In the genomic region with DNA sequence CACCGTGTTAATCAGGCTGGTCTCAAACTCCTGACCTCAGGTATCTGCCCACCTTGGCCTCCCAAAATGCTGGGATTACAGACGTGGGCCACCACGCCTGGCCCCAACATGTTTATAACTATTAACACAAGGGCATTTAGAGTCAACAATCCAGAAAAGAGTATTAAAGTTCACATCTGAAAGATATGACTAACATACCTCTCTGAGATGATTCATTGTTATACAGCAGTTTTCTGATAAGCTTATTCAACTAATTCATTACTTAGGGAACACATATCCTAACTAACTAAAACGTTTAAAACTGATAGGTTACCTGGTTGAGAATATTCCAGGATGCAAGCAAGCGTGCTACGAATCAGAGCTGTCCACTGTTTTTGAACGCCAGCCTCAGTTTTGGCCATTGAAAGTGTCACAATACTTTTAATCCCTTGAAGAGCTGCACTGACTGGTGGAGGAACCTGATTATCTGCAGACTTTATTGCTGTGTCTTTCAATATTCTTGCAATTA, we compare ENCODE assay signal across 19 cellular contexts. TPM values are rescaled to one million over a fixed set of nuclear protein-coding genes. Genes with fewer than 3 reads are reported as not detected.
DNase-seq lines count a peak whose midpoint lies in the region; ATAC-seq, FAIRE-seq and TF ChIP-seq lines count a peak whose summit lies in the region.
"Had no signal": no experiment of that assay in that cellular context is flagged by ENCODE, and none has a peak within 500 bp of the region (broad histone marks: within the 10 kb centered on the region; RNA-seq: fewer than 3 reads in every experiment).

No MANE protein-coding gene starts in this region.

- H3K27me3 Mint-ChIP-seq in HFFc6 (ENCODE audit: insufficient read depth), result no peaks in the 10 kb centered on the region
- H3K27me3 Mint-ChIP-seq: T-helper 17 cell had no signal

- TF ChIP-seq EP300 in SK-N-SH (IDR thresholded peaks at IDR 0.05; ENCODE audit: borderline replicate concordance in 1 of 2, low read depth in 1 of 2, low read length in 1 of 2), result no peak

- H3K4me1 ChIP-seq in SK-N-SH (ENCODE audit: control insufficient read depth in 1 of 2, insufficient read depth in 2 of 2, low read depth in 1 of 2, low read length in 1 of 2), result peaks cover 0 to 5% of the 10 kb centered on the region in 2 experiments; a peak in 1 of 4 replicates
- H3K4me1 ChIP-seq: ascending aorta, gastrocnemius medialis, testis had no signal

- POLR2A ChIA-PET in SK-N-SH (lab: Yijun Ruan, JAX), result no interaction called here

- CTCF ChIA-PET in SK-N-SH (lab: Yijun Ruan, JAX), result no interaction called here

- H3K27me3 ChIP-seq in SK-N-SH (ENCODE audit: insufficient read depth), result no peaks in the 10 kb centered on the region
- H3K27me3 ChIP-seq: ascending aorta, gastrocnemius medialis, testis had no signal

- H3K27ac Mint-ChIP-seq in HFFc6, result peak overlapping the region; percentile 51

- TF ChIP-seq RAD21 in SK-N-SH (IDR thresholded peaks at IDR 0.05; ENCODE audit: low read length), result no peak

- ATAC-seq in esophagus mucosa (peak; percentile 78), GM18520 (IDR thresholded peaks at IDR 0.05; ENCODE audit: unreplicated experiment) (no peak)
- ATAC-seq: gastrocnemius medialis, right cardiac atrium, T-helper 17 cell had no signal

- H3K36me3 ChIP-seq in SK-N-SH (replicated peaks in 1 of 2; ENCODE audit: control insufficient read depth in 1 of 2, insufficient read depth in 2 of 2, low read length in 1 of 2), result peaks cover 55 to 74% of the 10 kb centered on the region in 2 experiments

- no peaks in the 10 kb centered on the region for H3K9me2 ChIP-seq in SK-N-SH

- no peaks in the 10 kb centered on the region for H3K9me3 Mint-ChIP-seq in HFFc6

- H3K27ac ChIP-seq in SK-N-SH (ENCODE audit: low read depth in 2 of 2, low read length in 1 of 2), result no peak overlapping the region
- H3K27ac ChIP-seq: ascending aorta, gastrocnemius medialis, left ventricle myocardium inferior, testis had no signal

- no peak overlapping the region for H3K4me3 ChIP-seq in SK-N-SH (ENCODE audit: low read depth in 2 of 2, low read length in 1 of 2)
- H3K4me3 ChIP-seq: ascending aorta, gastrocnemius medialis, left ventricle myocardium inferior, testis had no signal

- peaks cover 12% of the 10 kb centered on the region for H3K36me3 Mint-ChIP-seq in HFFc6 (ENCODE audit: low read depth)

- 80% methylated on average over 7 of the region's 7 CpGs for WGBS in SK-N-SH (ENCODE audit: low lambda C conversion rate)

- no peaks in the 10 kb centered on the region for H3K9me3 ChIP-seq in SK-N-SH
- H3K9me3 ChIP-seq: ascending aorta, gastrocnemius medialis, left ventricle myocardium inferior, testis had no signal

- no peak for TF ChIP-seq CTCF in HFFc6 (IDR thresholded peaks at IDR 0.05)
- no peak for TF ChIP-seq CTCF in SK-N-SH (IDR thresholded peaks at IDR 0.05)

- no peak overlapping the region for H3K4me2 ChIP-seq in SK-N-SH

- H3K79me2 ChIP-seq in SK-N-SH (ENCODE audit: insufficient read depth), result no peaks in the 10 kb centered on the region

- DNase-seq in HFFc6, result peak; percentile 9
- no peak for DNase-seq in SK-N-SH
- peak; percentile 2 for DNase-seq in renal cortical epithelial cell (ENCODE audit: low read depth)
- no peak for DNase-seq in frontal cortex (ENCODE audit: low spot score in 2 of 2)
- no peak for DNase-seq in NCI-H446 treated with DMSO at 0.1 percent for 48 hours (lab: John Stamatoyannopoulos, UW)
- DNase-seq: activated naive CD4-positive, alpha-beta T cell treated with Interleukin-2 at 50 U/mL for 16 hours; DND-41; gastrocnemius medialis; left ventricle myocardium inferior; NCI-H1417; NCI-H526; nucleus accumbens; right cardiac atrium; T-helper 17 cell; testis had no signal

- no peak overlapping the region for H3K4me3 Mint-ChIP-seq in HFFc6
- H3K4me3 Mint-ChIP-seq: T-helper 17 cell had no signal

- no peak for FAIRE-seq in frontal cortex (lab: Jason Lieb, UNC)
- FAIRE-seq: endometrium had no signal

- H4K20me1 ChIP-seq in SK-N-SH (ENCODE audit: insufficient read depth), result no peaks in the 10 kb centered on the region

- H3K4me1 Mint-ChIP-seq in HFFc6 (ENCODE audit: low read depth), result peaks cover 17% of the 10 kb centered on the region

- no peak overlapping the region for H2AFZ ChIP-seq in SK-N-SH (ENCODE audit: low read depth)

- no peak overlapping the region for H3K9ac ChIP-seq in SK-N-SH

- H3F3A ChIP-seq in SK-N-SH (replicated peaks; ENCODE audit: insufficient read depth), result peaks cover 5% of the 10 kb centered on the region

TF ChIP-seq in SK-N-SH, 30 proteins besides CTCF, POLR2A, EP300 and RAD21:
- no peak for TF ChIP-seq FOXJ3 (CRISPR knock-in tag; IDR thresholded peaks at IDR 0.05)
- TF ChIP-seq FOSL2 (IDR thresholded peaks at IDR 0.05; ENCODE audit: borderline replicate concordance, low read depth), result peak; percentile 29; the same call in 1 of the 2 replicates
- TF ChIP-seq JUND (IDR thresholded peaks at IDR 0.05), result 0 out of 2 replicates have a peak, but pooled peaks have one; percentile 14

RNA-seq across cellular contexts. Expression of gene STRN, which starts 34.0 kb away (rescaled TPM):
- total RNA-seq in HFFc6 (2021; fragmentation: NEBNext Ultra II Directional; extraction: Animal tissue kit (Norgen Biotek cat#: 25700)), result 10 to 100 TPM; 15.4 to 22.4 (median 20.0) TPM
- polyA plus RNA-seq in SK-N-SH (2012; rRNA removed), result 4.8 and 5.8 TPM in 2 replicates
- polyA plus RNA-seq in SK-N-SH (2012; cell fraction: cytosol; rRNA removed), result 6.1 TPM in 2 replicates
- 3.6 and 7.6 TPM in 2 replicates for polyA plus RNA-seq in SK-N-SH (2012; cell fraction: nucleus; rRNA removed)
- total RNA-seq in esophagus mucosa (38.5 TPM), renal cortical epithelial cell (16.7 and 26.1 TPM in 2 replicates), frontal cortex (24.1 TPM)

Comparison
In these comparisons a context has a peak if more than half of its experiments do, and no peak if none do; other contexts are left out.
1. DNase-seq: peak in HFFc6 (single experiment) and renal cortical epithelial cell (single experiment); none in SK-N-SH (single experiment), frontal cortex (0 of 2) and NCI-H446 treated with DMSO at 0.1 percent for 48 hours (single experiment).